In the genomic region with DNA sequence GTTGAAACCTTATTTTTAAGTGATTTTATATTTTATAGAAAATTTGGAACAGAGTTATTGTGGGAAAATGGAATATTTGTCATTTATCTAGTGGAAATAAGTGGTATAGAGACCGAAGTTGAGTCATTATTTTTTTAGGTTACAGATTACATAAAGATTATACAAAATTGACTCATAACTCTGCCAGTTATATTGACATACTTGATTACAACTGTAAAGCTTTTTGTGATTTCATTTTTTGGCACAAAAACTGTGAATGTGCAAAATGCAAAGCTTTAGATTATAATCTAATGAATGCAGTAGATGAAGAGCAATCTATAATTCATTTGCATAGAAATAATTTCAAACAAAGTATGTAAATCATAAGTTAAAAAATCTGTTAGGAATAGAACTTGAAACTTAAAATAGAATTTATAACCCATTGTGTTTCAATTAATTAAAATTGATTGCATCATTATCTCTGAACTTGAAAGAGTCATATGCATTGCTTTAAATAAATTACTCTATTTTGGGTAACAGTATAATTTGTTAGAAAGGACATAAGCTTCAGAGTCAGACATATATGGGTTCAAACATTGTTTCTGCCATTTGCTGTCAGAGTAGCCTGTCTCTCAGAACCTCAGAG, we compare ENCODE assay signal across 27 cellular contexts.
"Had no signal": no experiment of that assay in that cellular context is flagged by ENCODE, and none has a peak within 500 bp of the region (broad histone marks: within the 10 kb centered on the region; RNA-seq: fewer than 3 reads in every experiment).

No MANE protein-coding gene starts in this region.

- DNase-seq: activated B cell treated with CpG ODN at 0.5 μM for 24 hours; activated CD4-positive, alpha-beta T cell treated with anti-CD3 and anti-CD28 coated beads for 1 hour; activated CD4-positive, alpha-beta T cell treated with anti-CD3 and anti-CD28 coated beads, Interleukin-2, amount 10 ng/mL, durations not matched to agents 24 days and 14 days; activated CD4-positive, alpha-beta T cell treated with anti-CD3 and anti-CD28 coated beads, Interleukin-2, amount 50 U/mL, for 48 hours; activated CD8-positive, alpha-beta memory T cell treated with anti-CD3 and anti-CD28 coated beads for 24 hours; activated effector memory CD4-positive, alpha-beta T cell treated with anti-CD3 and anti-CD28 coated beads, Interleukin-2, amount 50 U/mL, for 16 hours; activated naive CD4-positive, alpha-beta T cell treated with anti-CD3 and anti-CD28 coated beads for 36 hours; activated T-cell treated with anti-CD3 and anti-CD28 coated beads, Interleukin-2, amount 50 U/mL, for 4 hours; amygdala; cerebellar nuclear complex; MV-4-11; NCI-H1092 treated with DMSO at 0.1 percent for 48 hours; NCI-H1417 treated with DMSO at 0.1 percent for 48 hours; NCI-H1694; NCI-H2029; NCI-H2107; NCI-H2171 treated with DMSO at 0.1 percent for 48 hours; NCI-H226; NCI-H510A treated with DMSO at 0.1 percent for 48 hours; NCI-H69; SHP77 treated with DMSO at 0.1 percent for 48 hours; T-helper 2 cell; T1000 had no signal

- ATAC-seq: activated T-cell treated with anti-CD3 and anti-CD28 coated beads, Interleukin-2, amount 50 U/mL, for 4 hours had no signal

- H3K27ac Mint-ChIP-seq: activated B cell treated with CpG ODN at 0.5 μM for 24 hours; activated CD4-positive, alpha-beta T cell treated with anti-CD3 and anti-CD28 coated beads, Interleukin-2, amount 10 ng/mL, durations not matched to agents 24 days and 14 days; activated naive CD4-positive, alpha-beta T cell treated with anti-CD3 and anti-CD28 coated beads for 36 hours; activated naive CD8-positive, alpha-beta T cell; brain had no signal

- H3K4me3 Mint-ChIP-seq: activated B cell treated with CpG ODN at 0.5 μM for 24 hours; activated CD4-positive, alpha-beta T cell treated with anti-CD3 and anti-CD28 coated beads, Interleukin-2, amount 10 ng/mL, durations not matched to agents 24 days and 14 days; activated naive CD4-positive, alpha-beta T cell treated with anti-CD3 and anti-CD28 coated beads for 36 hours; activated naive CD8-positive, alpha-beta T cell; activated T-cell treated with anti-CD3 and anti-CD28 coated beads, Interleukin-2, amount 50 U/mL, for 4 hours; brain had no signal

- FAIRE-seq: RCC 7860, TTC549 had no signal

- H3K4me1 Mint-ChIP-seq: activated B cell treated with CpG ODN at 0.5 μM for 24 hours; activated CD4-positive, alpha-beta T cell treated with anti-CD3 and anti-CD28 coated beads, Interleukin-2, amount 10 ng/mL, durations not matched to agents 24 days and 14 days had no signal

- H3K27me3 Mint-ChIP-seq: activated B cell treated with CpG ODN at 0.5 μM for 24 hours; activated CD4-positive, alpha-beta T cell treated with anti-CD3 and anti-CD28 coated beads, Interleukin-2, amount 10 ng/mL, durations not matched to agents 24 days and 14 days; activated naive CD8-positive, alpha-beta T cell; brain had no signal
